ENCODE assay signal across 8 cellular contexts in the genomic region with DNA sequence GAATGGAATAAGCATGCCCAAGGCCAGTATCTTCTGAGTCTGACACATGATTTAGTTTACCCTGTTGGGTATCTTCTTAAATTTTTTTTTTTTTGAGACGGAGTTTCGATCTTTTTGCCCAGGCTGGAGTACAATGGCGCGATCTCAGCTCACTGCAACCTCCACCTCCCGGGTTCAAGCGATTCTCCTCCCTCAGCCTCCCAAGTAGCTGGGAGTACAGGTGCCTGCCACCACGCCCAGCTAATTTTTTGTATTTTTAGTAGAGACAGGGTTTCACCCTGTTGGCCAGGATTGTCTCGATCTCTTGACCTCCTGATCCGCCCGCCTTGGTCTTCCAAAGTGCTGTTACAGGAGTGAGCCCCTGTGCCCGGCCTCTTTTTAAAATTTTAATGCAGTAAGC. TPM values are rescaled to one million over a fixed set of nuclear protein-coding genes. Genes with fewer than 3 reads are reported as not detected.
DNase-seq lines count a peak whose midpoint lies in the region; ATAC-seq and TF ChIP-seq lines count a peak whose summit lies in the region.
"Not testable (repeated sequence)": the region's sequence is repeated elsewhere in the genome, so short reads cannot be mapped to it uniquely, and the experiment has no call there.

No MANE protein-coding gene starts in this region.

- intact Hi-C loops in natural killer cell (cut with micrococcal nuclease), result loop anchor here (5.0 to 10.0 kb wide), 4 partner anchors 33 to 1160 kb away; a partner anchor contains a TSS

- not testable (repeated sequence) for H3K4me1 ChIP-seq in BE2C
- H3K4me1 ChIP-seq in RWPE2 (ENCODE audit: insufficient read depth, poor library complexity, severe bottlenecking) (peaks cover 30% of the 10 kb centered on the region), gastroesophageal sphincter (peaks cover 6 to 68% (median 40%) of the 10 kb centered on the region in 3 donors)

- TF ChIP-seq EP300 in gastroesophageal sphincter (IDR thresholded peaks at IDR 0.05), result not testable (repeated sequence)

- peaks cover 15% of the 10 kb centered on the region for H3K36me3 ChIP-seq in BE2C
- peaks cover 70% of the 10 kb centered on the region for H3K36me3 ChIP-seq in RWPE2 (ENCODE audit: low read depth)
- not testable (repeated sequence) for H3K36me3 ChIP-seq in gastroesophageal sphincter

- H3K27ac ChIP-seq in RWPE2 (ENCODE audit: poor library complexity, severe bottlenecking), result not testable (repeated sequence)
- peak overlapping the region in 3 of 4 donors; percentile 99 to 100 (median 99) for H3K27ac ChIP-seq in gastroesophageal sphincter

- not testable (repeated sequence) for H3K27me3 Mint-ChIP-seq in HFFc6 (ENCODE audit: insufficient read depth); activated T-cell treated with anti-CD3 and anti-CD28 coated beads, Interleukin-2, amount 50 U/mL, for 72 hours (ENCODE audit: low read depth); natural killer cell (ENCODE audit: low read depth in 2 of 2); stimulated activated memory B cell treated with anti-CD40 and anti-IgM and Interleukin-4, amounts not matched to agents 10 μg/mL and 1 μg/mL and 100 μg/mL, for 72 hours

- H3K9me3 Mint-ChIP-seq in HFFc6; activated T-cell treated with anti-CD3 and anti-CD28 coated beads, Interleukin-2, amount 50 U/mL, for 72 hours; natural killer cell; stimulated activated memory B cell treated with anti-CD40 and anti-IgM and Interleukin-4, amounts not matched to agents 10 μg/mL and 1 μg/mL and 100 μg/mL, for 72 hours: not testable (repeated sequence)

- WGBS in gastroesophageal sphincter (ENCODE audit: low coverage in 1 of 2), 2 donors, result 81% methylated on average over 9 to 11 of the region's 11 CpGs

- peak overlapping the region; percentile 86 for H3K4me3 ChIP-seq in BE2C (ENCODE audit: low read depth, low read length)
- peak overlapping the region; percentile 84 for H3K4me3 ChIP-seq in RWPE2 (ENCODE audit: severe bottlenecking)
- peak overlapping the region; percentile 97 for H3K4me3 ChIP-seq in choroid plexus epithelial cell (ENCODE audit: low read depth, low read length)
- peak overlapping the region in 1 of 2 donors; percentile 95 for H3K4me3 ChIP-seq in gastroesophageal sphincter

- DNase-seq in BE2C; HFFc6; RWPE2 (ENCODE audit: low spot score); activated T-cell treated with anti-CD3 and anti-CD28 coated beads, Interleukin-2, amount 50 U/mL, for 72 hours; choroid plexus epithelial cell (ENCODE audit: low read depth); natural killer cell: not testable (repeated sequence)

- not testable (repeated sequence) for H3K9me3 ChIP-seq in BE2C; RWPE2 (ENCODE audit: severe bottlenecking); gastroesophageal sphincter

- H3K4me3 Mint-ChIP-seq in HFFc6 (peak overlapping the region; percentile 99), natural killer cell (peak overlapping the region; percentile 21)
- peak overlapping the region; percentile 97 to 99 for H3K4me3 Mint-ChIP-seq in activated T-cell treated with anti-CD3 and anti-CD28 coated beads, Interleukin-2, amount 50 U/mL, for 72 hours
- peak overlapping the region; percentile 39 for H3K4me3 Mint-ChIP-seq in stimulated activated memory B cell treated with anti-CD40 and anti-IgM and Interleukin-4, amounts not matched to agents 10 μg/mL and 1 μg/mL and 100 μg/mL, for 72 hours

- peaks cover 26% of the 10 kb centered on the region for H3K36me3 Mint-ChIP-seq in HFFc6 (ENCODE audit: low read depth)
- H3K36me3 Mint-ChIP-seq in activated T-cell treated with anti-CD3 and anti-CD28 coated beads, Interleukin-2, amount 50 U/mL, for 72 hours (ENCODE audit: insufficient read depth in 2 of 2), result peaks cover 10 to 24% of the 10 kb centered on the region in 2 donors
- not testable (repeated sequence) for H3K36me3 Mint-ChIP-seq in natural killer cell
- peaks cover 23% of the 10 kb centered on the region for H3K36me3 Mint-ChIP-seq in stimulated activated memory B cell treated with anti-CD40 and anti-IgM and Interleukin-4, amounts not matched to agents 10 μg/mL and 1 μg/mL and 100 μg/mL, for 72 hours

- H3K27me3 ChIP-seq in BE2C; RWPE2 (ENCODE audit: insufficient read depth, poor library complexity, severe bottlenecking); gastroesophageal sphincter: not testable (repeated sequence)

- TF ChIP-seq POLR2A in gastroesophageal sphincter (IDR thresholded peaks at IDR 0.05), result not testable (repeated sequence)

- not testable (repeated sequence) for ATAC-seq in RWPE2 (ENCODE audit: low read depth); activated T-cell treated with anti-CD3 and anti-CD28 coated beads, Interleukin-2, amount 50 U/mL, for 72 hours (replicated peaks in 1 of 2); gastroesophageal sphincter; natural killer cell; stimulated activated memory B cell treated with anti-CD40 and anti-IgM and Interleukin-4, amounts not matched to agents 10 μg/mL and 1 μg/mL and 100 μg/mL, for 72 hours

- not testable (repeated sequence) for H3K27ac Mint-ChIP-seq in HFFc6; stimulated activated memory B cell treated with anti-CD40 and anti-IgM and Interleukin-4, amounts not matched to agents 10 μg/mL and 1 μg/mL and 100 μg/mL, for 72 hours
- H3K27ac Mint-ChIP-seq in activated T-cell treated with anti-CD3 and anti-CD28 coated beads, Interleukin-2, amount 50 U/mL, for 72 hours, result peak overlapping the region; percentile 15
- H3K27ac Mint-ChIP-seq in natural killer cell, result peak overlapping the region; percentile 95 to 96

- peaks cover 56% of the 10 kb centered on the region for H3K4me1 Mint-ChIP-seq in HFFc6 (ENCODE audit: low read depth)
- peaks cover 61% of the 10 kb centered on the region for H3K4me1 Mint-ChIP-seq in activated T-cell treated with anti-CD3 and anti-CD28 coated beads, Interleukin-2, amount 50 U/mL, for 72 hours (ENCODE audit: low read depth)
- H3K4me1 Mint-ChIP-seq in natural killer cell, result peaks cover 44 to 46% of the 10 kb centered on the region in 2 donors
- H3K4me1 Mint-ChIP-seq in stimulated activated memory B cell treated with anti-CD40 and anti-IgM and Interleukin-4, amounts not matched to agents 10 μg/mL and 1 μg/mL and 100 μg/mL, for 72 hours, result peaks cover 45% of the 10 kb centered on the region

- not testable (repeated sequence) for TF ChIP-seq CTCF in BE2C (IDR thresholded peaks at IDR 0.05; ENCODE audit: low read depth, low read length); HFFc6 (IDR thresholded peaks at IDR 0.05); RWPE2 (IDR thresholded peaks at IDR 0.05; ENCODE audit: poor library complexity, severe bottlenecking); choroid plexus epithelial cell (conservative IDR thresholded peaks at IDR 0.05; ENCODE audit: low read depth, low read length); gastroesophageal sphincter (IDR thresholded peaks at IDR 0.05); natural killer cell (IDR thresholded peaks at IDR 0.05)

RNA-seq across cellular contexts. Expression of a gene that starts 2.8 kb away (rescaled TPM):
- polyA plus RNA-seq in BE2C (2012; ENCODE audit: insufficient read depth, insufficient read length, low read depth), result 77.7 TPM
- 100 to 1,000 TPM; 275 to 313 (median 300) TPM for total RNA-seq in HFFc6 (2021; fragmentation: NEBNext Ultra II Directional; extraction: Animal tissue kit (Norgen Biotek cat#: 25700))
- total RNA-seq in activated T-cell treated with anti-CD3 and anti-CD28 coated beads, Interleukin-2, amount 50 U/mL, for 72 hours, result 100 to 1,000 TPM; 170 to 190 TPM
- total RNA-seq in gastroesophageal sphincter (100 to 1,000 TPM in 3 of 4 donors, 10 to 100 TPM in 1; 94.5 to 132 (median 115) TPM), natural killer cell (100 to 1,000 TPM; 118 to 158 (median 137) TPM)

RNA-seq across cellular contexts. Expression of a gene that starts 51.1 kb away (rescaled TPM):
- 33.7 TPM for polyA plus RNA-seq in BE2C (2012; ENCODE audit: insufficient read depth, insufficient read length, low read depth)
- 10 to 100 TPM; 46.9 to 61.2 (median 54.9) TPM for total RNA-seq in HFFc6 (2021; fragmentation: NEBNext Ultra II Directional; extraction: Animal tissue kit (Norgen Biotek cat#: 25700))
- total RNA-seq in activated T-cell treated with anti-CD3 and anti-CD28 coated beads, Interleukin-2, amount 50 U/mL, for 72 hours, result 10 to 100 TPM; 64.4 to 77.0 TPM
- total RNA-seq in gastroesophageal sphincter (10 to 100 TPM; 19.9 to 27.5 (median 21.6) TPM), natural killer cell (10 to 100 TPM; 40.3 to 53.6 (median 42.8) TPM)

Comparison
In these comparisons a context has a peak if more than half of its experiments do, and no peak if none do; other contexts are left out.
1. H3K4me3 Mint-ChIP-seq: peak in every context shown above with its lines; median percentile 99 in HFFc6; 98 in activated T-cell treated with anti-CD3 and anti-CD28 coated beads, Interleukin-2, amount 50 U/mL, for 72 hours; 39 in stimulated activated memory B cell treated with anti-CD40 and anti-IgM and Interleukin-4, amounts not matched to agents 10 μg/mL and 1 μg/mL and 100 μg/mL, for 72 hours; 21 in natural killer cell.